In genomic region chr4:26993541-26993940, GRCh38 we compare ENCODE assay signal across 16 cellular contexts.
"Had no signal": no experiment of that assay in that cellular context is flagged by ENCODE, and none has a peak within 500 bp of the region (broad histone marks: within the 10 kb centered on the region; RNA-seq: fewer than 3 reads in every experiment).

No MANE protein-coding gene starts in this region.

- H3K4me3 ChIP-seq: adrenal gland, esophagus squamous epithelium, prostate gland, transverse colon, vagina had no signal

- H3K9me3 Mint-ChIP-seq: dendritic cell treated with granulocyte-macrophage colony-stimulating factor and Interleukin-4, amounts not matched to agents 40 ng/mL and 50 ng/mL, for 4 days; effector memory CD8-positive, alpha-beta T cell had no signal

- H3K36me3 ChIP-seq: adrenal gland, esophagus squamous epithelium, prostate gland, transverse colon, vagina, WERI-Rb-1 had no signal

- H3K27ac ChIP-seq: vagina, WERI-Rb-1 had no signal

- H3K27me3 ChIP-seq: adrenal gland, esophagus squamous epithelium, transverse colon, vagina had no signal

- H3K4me3 Mint-ChIP-seq: dendritic cell treated with granulocyte-macrophage colony-stimulating factor and Interleukin-4, amounts not matched to agents 40 ng/mL and 50 ng/mL, for 4 days; effector memory CD8-positive, alpha-beta T cell; neural crest cell; stimulated activated naive B cell treated with anti-CD40 and anti-IgM and Interleukin-4, amounts not matched to agents 10 μg/mL and 1 μg/mL and 100 μg/mL, for 72 hours; T-helper 17 cell had no signal

- H3K27me3 Mint-ChIP-seq: dendritic cell treated with granulocyte-macrophage colony-stimulating factor and Interleukin-4, amounts not matched to agents 40 ng/mL and 50 ng/mL, for 4 days; effector memory CD8-positive, alpha-beta T cell; stimulated activated naive B cell treated with anti-CD40 and anti-IgM and Interleukin-4, amounts not matched to agents 10 μg/mL and 1 μg/mL and 100 μg/mL, for 72 hours; T-helper 17 cell had no signal

- H3K27ac Mint-ChIP-seq: activated naive CD4-positive, alpha-beta T cell treated with anti-CD3 and anti-CD28 coated beads, Interleukin-2, amount 50 U/mL, for 72 hours; dendritic cell treated with granulocyte-macrophage colony-stimulating factor and Interleukin-4, amounts not matched to agents 40 ng/mL and 50 ng/mL, for 4 days; effector memory CD8-positive, alpha-beta T cell; stimulated activated naive B cell treated with anti-CD40 and anti-IgM and Interleukin-4, amounts not matched to agents 10 μg/mL and 1 μg/mL and 100 μg/mL, for 72 hours; T-helper 17 cell had no signal

- DNase-seq: activated CD4-positive, alpha-beta T cell treated with anti-CD3 and anti-CD28 coated beads, Interleukin-2, amount 50 U/mL, for 4 hours; activated gamma-delta T cell treated with Interleukin-2 at 50 U/mL for 16 hours; effector memory CD8-positive, alpha-beta T cell; esophagus squamous epithelium; small intestine; stimulated activated CD4-positive, alpha-beta T cell treated with anti-CD3 and anti-CD28 coated beads, Interleukin-4, amount 100 ng/mL, for 4 hours; T-helper 17 cell; transverse colon; WERI-Rb-1 had no signal

- H3K9me3 ChIP-seq: adrenal gland, esophagus squamous epithelium, prostate gland, transverse colon, vagina had no signal

- H3K4me1 Mint-ChIP-seq: neural crest cell had no signal
